Comparison of ENCODE assay signal across 1 cellular context in the genomic region with DNA sequence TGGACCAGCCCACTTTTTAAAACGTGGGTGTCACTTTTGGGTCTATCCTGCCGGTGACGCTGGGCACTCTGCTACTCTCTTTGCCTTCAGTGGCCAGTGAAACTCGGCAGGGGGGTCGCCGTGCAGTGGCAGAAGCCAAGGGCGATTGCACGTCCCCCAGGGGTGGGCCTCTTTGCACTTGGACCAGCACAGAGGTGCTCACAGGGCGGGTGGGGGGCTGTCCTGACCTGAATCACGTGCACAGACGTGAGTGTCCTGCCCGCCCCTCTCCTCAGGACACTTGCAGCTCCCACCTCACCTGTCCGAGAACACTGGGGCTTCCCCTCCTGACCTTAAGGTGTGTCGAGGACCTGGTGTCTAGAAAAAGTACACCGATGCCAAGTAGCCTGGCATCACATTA.
TF ChIP-seq lines count a peak whose summit lies in the region.

No MANE protein-coding gene starts in this region.

TF ChIP-seq in H1, 55 proteins besides CTCF, POLR2A, EP300 and RAD21:
- TF ChIP-seq RFX5 (IDR thresholded peaks at IDR 0.05; ENCODE audit: borderline replicate concordance, low read depth, low read length) (no peak), ASH2L (IDR thresholded peaks at IDR 0.05; ENCODE audit: low read length) (no peak), SP2 (IDR thresholded peaks at IDR 0.05; ENCODE audit: low read length) (no peak), CBX8 (IDR thresholded peaks at IDR 0.05; ENCODE audit: borderline replicate concordance, low read depth, low read length) (no peak), CTBP2 (IDR thresholded peaks at IDR 0.05; ENCODE audit: borderline replicate concordance, insufficient read depth, insufficient read length, low read length) (no peak), POLR2AphosphoS5 (IDR thresholded peaks at IDR 0.05; ENCODE audit: low read depth, low read length) (no peak), RNF2 (IDR thresholded peaks at IDR 0.05; ENCODE audit: borderline replicate concordance, low read depth, low read length, missing control alignments, poor library complexity, severe bottlenecking) (no peak), BACH1 (IDR thresholded peaks at IDR 0.05; ENCODE audit: low read length) (no peak), CHD1 (IDR thresholded peaks at IDR 0.05; ENCODE audit: low read depth, low read length) (no peak), KDM4A (IDR thresholded peaks at IDR 0.05; ENCODE audit: low read depth, low read length, severe bottlenecking) (no peak), EZH2 (IDR thresholded peaks at IDR 0.05; ENCODE audit: low read depth, low read length, severe bottlenecking) (no peak), SRF (IDR thresholded peaks at IDR 0.05; ENCODE audit: low read depth, low read length) (no peak), GABPA (IDR thresholded peaks at IDR 0.05; ENCODE audit: borderline replicate concordance, insufficient read depth, low read length) (no peak), KDM5A (IDR thresholded peaks at IDR 0.05; ENCODE audit: low read length) (no peak), SIX5 (IDR thresholded peaks at IDR 0.05; ENCODE audit: low read depth, low read length) (no peak), CHD2 (IDR thresholded peaks at IDR 0.05; ENCODE audit: low read length) (no peak), CEBPB (IDR thresholded peaks at IDR 0.05; ENCODE audit: low read depth, low read length) (no peak)
- TF ChIP-seq, protein P1, sequence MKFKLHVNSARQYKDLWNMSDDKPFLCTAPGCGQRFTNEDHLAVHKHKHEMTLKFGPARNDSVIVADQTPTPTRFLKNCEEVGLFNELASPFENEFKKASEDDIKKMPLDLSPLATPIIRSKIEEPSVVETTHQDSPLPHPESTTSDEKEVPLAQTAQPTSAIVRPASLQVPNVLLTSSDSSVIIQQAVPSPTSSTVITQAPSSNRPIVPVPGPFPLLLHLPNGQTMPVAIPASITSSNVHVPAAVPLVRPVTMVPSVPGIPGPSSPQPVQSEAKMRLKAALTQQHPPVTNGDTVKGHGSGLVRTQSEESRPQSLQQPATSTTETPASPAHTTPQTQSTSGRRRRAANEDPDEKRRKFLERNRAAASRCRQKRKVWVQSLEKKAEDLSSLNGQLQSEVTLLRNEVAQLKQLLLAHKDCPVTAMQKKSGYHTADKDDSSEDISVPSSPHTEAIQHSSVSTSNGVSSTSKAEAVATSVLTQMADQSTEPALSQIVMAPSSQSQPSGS (IDR thresholded peaks at IDR 0.05; ENCODE audit: low read length), result no peak
- TF ChIP-seq, protein P2, sequence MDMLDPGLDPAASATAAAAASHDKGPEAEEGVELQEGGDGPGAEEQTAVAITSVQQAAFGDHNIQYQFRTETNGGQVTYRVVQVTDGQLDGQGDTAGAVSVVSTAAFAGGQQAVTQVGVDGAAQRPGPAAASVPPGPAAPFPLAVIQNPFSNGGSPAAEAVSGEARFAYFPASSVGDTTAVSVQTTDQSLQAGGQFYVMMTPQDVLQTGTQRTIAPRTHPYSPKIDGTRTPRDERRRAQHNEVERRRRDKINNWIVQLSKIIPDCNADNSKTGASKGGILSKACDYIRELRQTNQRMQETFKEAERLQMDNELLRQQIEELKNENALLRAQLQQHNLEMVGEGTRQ (IDR thresholded peaks at IDR 0.05; ENCODE audit: low read length), result no peak
